Comparison of ENCODE assay signal across 29 cellular contexts in genomic region chr4:141195095-141195707, GRCh38.
"Had no signal": no experiment of that assay in that cellular context is flagged by ENCODE, and none has a peak within 500 bp of the region (broad histone marks: within the 10 kb centered on the region; RNA-seq: fewer than 3 reads in every experiment).

No MANE protein-coding gene starts in this region.

- H3K27me3 Mint-ChIP-seq: progenitor cell of endocrine pancreas had no signal

- H3K4me3 Mint-ChIP-seq: activated naive CD4-positive, alpha-beta T cell treated with anti-CD3 and anti-CD28 coated beads for 36 hours; activated naive CD8-positive, alpha-beta T cell treated with anti-CD3 and anti-CD28 coated beads, Interleukin-2, amount 10 ng/mL, durations not matched to agents 7 days and 5 days; activated T-helper 1 cell treated with anti-CD3 and anti-CD28 coated beads, Interleukin-12 subunit alpha, Interleukin-12 subunit beta, Interleukin-2, Interleukin-4 antibody, amounts not matched to agents 30 ng/mL and 10 ng/mL and 1 ng/mL, durations not matched to agents 14 hours and 24 hours and 36 hours; central memory CD8-positive, alpha-beta T cell; naive B cell; nephron progenitor cell had no signal

- ATAC-seq: activated CD4-positive, CD25-positive, alpha-beta regulatory T cell treated with anti-CD3 and anti-CD28 coated beads, Interleukin-2, amount 50 U/mL, for 24 hours; upper lobe of right lung had no signal

- DNase-seq: activated CD4-positive, alpha-beta T cell treated with anti-CD3 and anti-CD28 coated beads for 48 hours; activated CD4-positive, alpha-beta T cell treated with anti-CD3 and anti-CD28 coated beads, Interleukin-2, amount 50 U/mL, for 48 hours; activated CD8-positive, alpha-beta memory T cell treated with anti-CD3 and anti-CD28 coated beads for 24 hours; activated CD8-positive, alpha-beta memory T cell treated with anti-CD3 and anti-CD28 coated beads, Interleukin-2, amount 50 U/mL, for 4 hours; activated effector memory CD4-positive, alpha-beta T cell treated with anti-CD3 and anti-CD28 coated beads, Interleukin-2, amount 50 U/mL, for 16 hours; activated naive CD4-positive, alpha-beta T cell treated with anti-CD3 and anti-CD28 coated beads for 36 hours; activated naive CD8-positive, alpha-beta T cell treated with anti-CD3 and anti-CD28 coated beads, Interleukin-2, amount 10 ng/mL, durations not matched to agents 7 days and 5 days; activated T-cell treated with anti-CD3 and anti-CD28 coated beads, Interleukin-2, amount 50 U/mL, for 1 hour; amygdala; effector memory CD4-positive, alpha-beta T cell; head of caudate nucleus; mammary epithelial cell; naive B cell; nephron progenitor cell; retina; stimulated activated CD4-positive, alpha-beta T cell treated with anti-CD3 and anti-CD28 coated beads, Interleukin-15, amount 100 ng/mL, for 24 hours; stimulated activated CD4-positive, alpha-beta T cell treated with anti-CD3 and anti-CD28 coated beads, Interleukin-2, amount 100 ng/mL, for 24 hours; stimulated activated naive CD4-positive, alpha-beta T cell; tibial artery; upper lobe of right lung had no signal

- H3K27ac Mint-ChIP-seq: activated naive CD4-positive, alpha-beta T cell treated with anti-CD3 and anti-CD28 coated beads for 36 hours; activated naive CD8-positive, alpha-beta T cell treated with anti-CD3 and anti-CD28 coated beads, Interleukin-2, amount 10 ng/mL, durations not matched to agents 7 days and 5 days; activated T-helper 1 cell treated with anti-CD3 and anti-CD28 coated beads, Interleukin-12 subunit alpha, Interleukin-12 subunit beta, Interleukin-2, Interleukin-4 antibody, amounts not matched to agents 30 ng/mL and 10 ng/mL and 1 ng/mL, durations not matched to agents 14 hours and 24 hours and 36 hours; naive B cell; progenitor cell of endocrine pancreas had no signal

- H3K4me1 Mint-ChIP-seq: activated naive CD8-positive, alpha-beta T cell treated with anti-CD3 and anti-CD28 coated beads, Interleukin-2, amount 10 ng/mL, durations not matched to agents 7 days and 5 days; central memory CD8-positive, alpha-beta T cell; naive B cell; nephron progenitor cell had no signal

- H3K36me3 Mint-ChIP-seq: activated naive CD8-positive, alpha-beta T cell treated with anti-CD3 and anti-CD28 coated beads, Interleukin-2, amount 10 ng/mL, durations not matched to agents 7 days and 5 days; naive B cell had no signal

- H3K9me3 Mint-ChIP-seq: activated naive CD4-positive, alpha-beta T cell treated with anti-CD3 and anti-CD28 coated beads for 36 hours; activated T-helper 1 cell treated with anti-CD3 and anti-CD28 coated beads, Interleukin-12 subunit alpha, Interleukin-12 subunit beta, Interleukin-2, Interleukin-4 antibody, amounts not matched to agents 30 ng/mL and 10 ng/mL and 1 ng/mL, durations not matched to agents 14 hours and 24 hours and 36 hours; central memory CD8-positive, alpha-beta T cell had no signal

- H3K27me3 ChIP-seq: breast epithelium, neutrophil, suprapubic skin, tibial artery, upper lobe of right lung had no signal

- H3K4me1 ChIP-seq: breast epithelium, suprapubic skin, tibial artery, upper lobe of right lung had no signal

- H3K9me3 ChIP-seq: neutrophil, suprapubic skin, tibial artery, upper lobe of right lung had no signal

- H3K4me3 ChIP-seq: breast epithelium, coronary artery, dorsolateral prefrontal cortex, suprapubic skin, tibial artery, upper lobe of right lung had no signal

- H3K27ac ChIP-seq: breast epithelium, coronary artery, neutrophil, suprapubic skin, tibial artery, upper lobe of right lung had no signal

- H3K36me3 ChIP-seq: breast epithelium, neutrophil, suprapubic skin, tibial artery, upper lobe of right lung had no signal
